ENCODE assay signal across 8 cellular contexts in the genomic region with DNA sequence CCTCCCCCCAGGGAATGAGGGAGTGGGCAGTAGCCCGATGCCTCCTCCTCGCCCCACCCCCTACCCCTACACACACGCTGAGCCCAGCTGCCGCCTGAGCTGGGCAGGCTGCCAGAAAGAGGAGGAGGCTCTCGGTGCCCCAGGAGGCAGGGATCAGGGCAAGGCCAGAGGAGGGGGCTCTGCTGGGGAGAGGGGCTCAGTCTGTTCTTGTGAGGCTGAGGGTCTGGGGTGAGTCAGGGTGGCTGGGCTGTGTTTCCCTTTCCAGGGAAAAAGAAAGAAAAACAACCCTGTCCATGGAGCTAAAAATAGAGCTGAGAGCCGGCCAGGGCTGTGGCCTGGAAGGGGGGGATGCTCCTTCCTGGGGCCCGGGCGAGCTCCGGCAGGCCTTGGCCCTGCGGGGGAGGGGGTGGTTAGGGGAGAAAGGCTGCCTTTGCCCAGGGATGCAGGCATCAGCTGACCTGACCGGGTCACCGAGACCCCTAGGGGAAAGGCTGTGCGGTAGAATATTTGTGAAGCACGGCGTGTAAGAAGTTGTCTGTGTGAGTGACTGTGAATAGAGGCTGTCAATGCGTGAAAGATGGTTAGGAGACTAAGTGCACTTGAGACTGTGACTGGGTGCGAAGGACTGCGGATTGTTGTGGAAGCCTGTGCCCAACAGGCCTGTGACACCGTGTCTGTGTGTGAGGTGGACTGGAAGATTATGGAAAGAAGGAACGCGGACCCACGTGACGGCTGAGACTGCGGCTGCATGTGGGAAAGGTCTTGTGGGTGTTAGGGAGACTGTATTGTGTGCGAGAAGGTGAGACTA. TPM values are rescaled to one million over a fixed set of nuclear protein-coding genes. Genes with fewer than 3 reads are reported as not detected.
DNase-seq lines count a peak whose midpoint lies in the region; ATAC-seq and TF ChIP-seq lines count a peak whose summit lies in the region.

No MANE protein-coding gene starts in this region.

- H3K9me3 Mint-ChIP-seq in activated CD4-positive, alpha-beta T cell treated with anti-CD3 and anti-CD28 coated beads, Interleukin-2, amount 10 ng/mL, durations not matched to agents 7 days and 5 days = no peaks in the 10 kb centered on the region

- H3K27ac Mint-ChIP-seq in activated CD4-positive, alpha-beta T cell treated with anti-CD3 and anti-CD28 coated beads, Interleukin-2, amount 10 ng/mL, durations not matched to agents 7 days and 5 days = peak overlapping the region; percentile 88

- peak overlapping the region; percentile 85 for H3K4me3 ChIP-seq in coronary artery

- no peak for TF ChIP-seq CTCF in coronary artery (IDR thresholded peaks at IDR 0.05)

- H3K27ac ChIP-seq in coronary artery = peak overlapping the region; percentile 99 to 100

- peak overlapping the region; percentile 80 for H3K4me3 Mint-ChIP-seq in activated CD4-positive, alpha-beta T cell treated with anti-CD3 and anti-CD28 coated beads, Interleukin-2, amount 10 ng/mL, durations not matched to agents 7 days and 5 days

- POLR2A ChIA-PET in activated CD4-positive, alpha-beta T cell treated with anti-CD3 and anti-CD28 coated beads, Interleukin-2, amount 10 ng/mL, durations not matched to agents 7 days and 5 days (lab: Charles Lee) = no interaction called here

- CTCF ChIA-PET in activated CD4-positive, alpha-beta T cell treated with anti-CD3 and anti-CD28 coated beads, Interleukin-2, amount 10 ng/mL, durations not matched to agents 7 days and 5 days (lab: Charles Lee) = interaction anchor here (0.5 to 12.7 kb wide), 18 partner anchors 9 to 473 kb away, joined by 3 to 111 read pairs (median 4); partner anchors contain the start of genes PDZD7, SFXN3 and SLF2

- intact Hi-C loops in left colon (cut with DNase I, micrococcal nuclease) = no loop called here

- ATAC-seq in HG03064 (IDR thresholded peaks at IDR 0.05; ENCODE audit: low read depth, unreplicated experiment) = peak; percentile 30
- peak; percentile 60 for ATAC-seq in left colon
- ATAC-seq in HG03378 (IDR thresholded peaks at IDR 0.05; ENCODE audit: unreplicated experiment) = no peak

- peaks cover 2% of the 10 kb centered on the region for H3K27me3 Mint-ChIP-seq in activated CD4-positive, alpha-beta T cell treated with anti-CD3 and anti-CD28 coated beads, Interleukin-2, amount 10 ng/mL, durations not matched to agents 7 days and 5 days

- DNase-seq in GDM1 (lab: John Stamatoyannopoulos, UW) (peak; percentile 71), NCI-H510A (lab: John Stamatoyannopoulos, UW) (peak; percentile 91), coronary artery (ENCODE audit: low spot score) (peak; percentile 91), left colon (peak; percentile 92 to 93)
- DNase-seq in activated CD4-positive, alpha-beta T cell treated with anti-CD3 and anti-CD28 coated beads, Interleukin-2, amount 10 ng/mL, durations not matched to agents 7 days and 5 days = peak; percentile 65
- DNase-seq in stimulated activated CD4-positive, alpha-beta T cell treated with anti-CD3 and anti-CD28 coated beads, Interleukin-1b, Interleukin-23, amount 100 ng/mL, for 24 hours (ENCODE audit: low read depth in 4 of 4, low spot score in 1 of 4) = peak in 3 of 4 experiments; percentile 43 to 59 (median 43)

- peaks cover 2% of the 10 kb centered on the region for H3K36me3 Mint-ChIP-seq in activated CD4-positive, alpha-beta T cell treated with anti-CD3 and anti-CD28 coated beads, Interleukin-2, amount 10 ng/mL, durations not matched to agents 7 days and 5 days (ENCODE audit: low read depth)

- H3K4me1 Mint-ChIP-seq in activated CD4-positive, alpha-beta T cell treated with anti-CD3 and anti-CD28 coated beads, Interleukin-2, amount 10 ng/mL, durations not matched to agents 7 days and 5 days = peaks cover 27% of the 10 kb centered on the region

RNA-seq across cellular contexts. Expression of gene LZTS2, which starts 1.2 kb away (rescaled TPM):
- 10 to 100 TPM; 17.5 to 18.8 TPM for total RNA-seq in activated CD4-positive, alpha-beta T cell treated with anti-CD3 and anti-CD28 coated beads, Interleukin-2, amount 10 ng/mL, durations not matched to agents 7 days and 5 days
- total RNA-seq in left colon = 10 to 100 TPM; 28.7 to 33.9 TPM

RNA-seq across cellular contexts. Expression of gene TWNK, which starts 11.0 kb away (rescaled TPM):
- total RNA-seq in activated CD4-positive, alpha-beta T cell treated with anti-CD3 and anti-CD28 coated beads, Interleukin-2, amount 10 ng/mL, durations not matched to agents 7 days and 5 days = 10 to 100 TPM in 1 of 2 experiments, 1 to 10 TPM in 1; 9.9 to 11.6 TPM
- 1 to 10 TPM; 3.7 to 5.8 TPM for total RNA-seq in left colon

RNA-seq across cellular contexts. Expression of gene MRPL43, which starts 11.1 kb away (rescaled TPM):
- 10 to 100 TPM; 55.9 to 57.0 TPM for total RNA-seq in activated CD4-positive, alpha-beta T cell treated with anti-CD3 and anti-CD28 coated beads, Interleukin-2, amount 10 ng/mL, durations not matched to agents 7 days and 5 days
- 10 to 100 TPM; 66.9 to 69.3 TPM for total RNA-seq in left colon

RNA-seq across cellular contexts. Expression of gene SEMA4G, which starts 29.1 kb away (rescaled TPM):
- 1 to 10 TPM; 1.1 to 1.6 TPM for total RNA-seq in activated CD4-positive, alpha-beta T cell treated with anti-CD3 and anti-CD28 coated beads, Interleukin-2, amount 10 ng/mL, durations not matched to agents 7 days and 5 days
- total RNA-seq in left colon = 100 to 1,000 TPM; 108 to 170 TPM

RNA-seq across cellular contexts. Expression of gene PDZD7, which starts 32.5 kb away (rescaled TPM):
- total RNA-seq in activated CD4-positive, alpha-beta T cell treated with anti-CD3 and anti-CD28 coated beads, Interleukin-2, amount 10 ng/mL, durations not matched to agents 7 days and 5 days = under 1 TPM; 0.65 to 0.74 TPM
- total RNA-seq in left colon = under 1 TPM; 0.21 to 0.78 TPM
